In the genomic region with DNA sequence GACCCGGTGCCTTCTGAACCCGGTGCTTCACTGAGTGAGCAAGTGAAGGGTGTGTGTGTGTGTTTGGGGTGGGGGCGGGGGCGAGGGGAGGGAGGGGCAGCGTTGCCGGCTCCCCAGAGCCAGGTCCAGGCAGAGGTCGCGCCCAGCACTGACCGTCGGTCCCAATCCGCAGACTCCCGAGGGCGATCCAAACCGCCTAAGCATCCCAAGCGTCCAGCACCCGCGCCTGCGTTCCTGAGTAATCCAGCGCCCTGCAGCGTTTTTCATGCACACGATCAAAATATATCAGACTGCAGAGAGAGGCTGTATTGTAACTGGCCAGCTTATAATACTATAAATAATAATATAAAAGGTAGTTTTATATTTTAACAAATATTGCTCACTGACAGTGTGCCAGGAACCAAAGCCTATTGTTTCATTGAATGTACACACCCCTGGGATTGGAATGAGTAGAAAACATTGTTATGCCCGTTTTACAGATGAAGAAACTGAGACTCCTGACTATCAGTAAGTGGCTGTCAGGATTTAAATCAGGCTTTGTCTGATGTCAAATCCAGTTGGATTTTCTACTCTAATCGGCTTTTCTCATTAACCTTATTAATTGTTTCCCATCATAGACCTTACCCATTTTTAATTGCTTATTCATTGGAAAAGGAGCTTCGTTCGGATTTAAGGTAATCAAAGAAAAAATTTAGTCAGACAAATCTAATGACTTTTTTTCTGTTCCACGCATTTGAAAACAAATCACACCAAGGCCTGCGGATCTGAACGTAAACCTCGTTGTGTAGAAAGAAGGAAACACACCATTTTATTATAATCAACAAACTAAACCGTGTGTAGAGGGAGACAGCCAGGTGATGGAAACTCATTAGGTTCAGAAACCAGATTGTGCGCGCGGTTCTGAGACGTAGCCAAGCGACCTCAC, we compare ENCODE assay signal across 9 cellular contexts. TPM values are rescaled to one million over a fixed set of nuclear protein-coding genes. Genes with fewer than 3 reads are reported as not detected.
DNase-seq lines count a peak whose midpoint lies in the region; ATAC-seq, FAIRE-seq and TF ChIP-seq lines count a peak whose summit lies in the region.
"Had no signal": no experiment of that assay in that cellular context is flagged by ENCODE, and none has a peak within 500 bp of the region (broad histone marks: within the 10 kb centered on the region; RNA-seq: fewer than 3 reads in every experiment).

No MANE protein-coding gene starts in this region.

- peak overlapping the region; percentile 62 for H3K4me3 Mint-ChIP-seq in activated CD8-positive, alpha-beta T cell treated with anti-CD3 and anti-CD28 coated beads, Interleukin-2, amount 10 ng/mL, durations not matched to agents 7 days and 5 days
- peak overlapping the region; percentile 69 to 89 (median 78) for H3K4me3 Mint-ChIP-seq in naive B cell

- peaks cover 32% of the 10 kb centered on the region for H3K4me1 Mint-ChIP-seq in activated CD8-positive, alpha-beta T cell treated with anti-CD3 and anti-CD28 coated beads, Interleukin-2, amount 10 ng/mL, durations not matched to agents 7 days and 5 days (ENCODE audit: low read depth)
- peaks cover 27 to 35% (median 35%) of the 10 kb centered on the region in 3 donors for H3K4me1 Mint-ChIP-seq in naive B cell

- no peaks in the 10 kb centered on the region for H3K9me3 ChIP-seq in HCT116 (ENCODE audit: control insufficient read depth in 1 of 2, insufficient read depth in 1 of 2, low read depth in 1 of 2, low read length in 2 of 2)

- peak overlapping the region; percentile 43 to 59 for H3K4me3 ChIP-seq in HCT116 (replicated peaks in 1 of 2; ENCODE audit: low read depth in 1 of 2, low read length in 2 of 2)

- H3K27ac Mint-ChIP-seq in activated CD8-positive, alpha-beta T cell treated with anti-CD3 and anti-CD28 coated beads, Interleukin-2, amount 10 ng/mL, durations not matched to agents 7 days and 5 days = no peak overlapping the region
- H3K27ac Mint-ChIP-seq in naive B cell = peak overlapping the region in 3 of 6 donors; percentile 38 to 94 (median 53)

- peak overlapping the region; percentile 76 for H2AFZ ChIP-seq in HCT116 (ENCODE audit: low read depth, low read length, poor library complexity, severe bottlenecking)

- intact Hi-C loops in HCT116 (cut with micrococcal nuclease) = loop anchor here (1.0 to 10.0 kb wide), 3 partner anchors 144 to 704 kb away; no protein-coding TSS in a partner anchor

- no peaks in the 10 kb centered on the region for H3K27me3 ChIP-seq in HCT116 (ENCODE audit: insufficient read depth, low read length)

- TF ChIP-seq CTCF in D721Med (IDR thresholded peaks at IDR 0.05; ENCODE audit: insufficient read depth, missing control alignments) (no peak), HCT116 (IDR thresholded peaks at IDR 0.05 in 2 of 3, conservative IDR thresholded peaks at IDR 0.05 in 1 of 3; ENCODE audit: borderline replicate concordance in 1 of 3, insufficient read depth in 1 of 3, low read depth in 2 of 3, low read length in 2 of 3) (no peak)

- peaks cover 5% of the 10 kb centered on the region for H3K36me3 Mint-ChIP-seq in activated CD8-positive, alpha-beta T cell treated with anti-CD3 and anti-CD28 coated beads, Interleukin-2, amount 10 ng/mL, durations not matched to agents 7 days and 5 days (ENCODE audit: low read depth)
- peaks cover 0 to 14% of the 10 kb centered on the region in 2 donors for H3K36me3 Mint-ChIP-seq in naive B cell

- no peaks in the 10 kb centered on the region for H3K9me2 ChIP-seq in HCT116 (ENCODE audit: insufficient read depth)

- no peaks in the 10 kb centered on the region for H4K20me1 ChIP-seq in HCT116 (ENCODE audit: insufficient read depth)

- RAD21 ChIA-PET in HCT116 (lab: Charles Lee; ENCODE audit: low non-redundant PET in 1 of 2, low total read pairs in 2 of 2, uncharacterized antibody in 2 of 2, unreplicated experiment in 2 of 2) = interaction anchor here (0.6 to 1.6 kb wide), 3 partner anchors 106 to 696 kb away, joined by 3 to 5 read pairs (median 5); no protein-coding TSS in a partner anchor

- TF ChIP-seq RAD21 in HCT116 (IDR thresholded peaks at IDR 0.05; ENCODE audit: low read depth) = no peak

- POLR2A ChIA-PET in HCT116 (lab: Charles Lee) = no interaction called here
- POLR2A ChIA-PET in activated CD8-positive, alpha-beta T cell treated with anti-CD3 and anti-CD28 coated beads, Interleukin-2, amount 10 ng/mL, durations not matched to agents 7 days and 5 days (lab: Charles Lee) = no interaction called here

- no peak overlapping the region for H3K27ac ChIP-seq in HCT116 (ENCODE audit: low read depth, low read length)

- FAIRE-seq in D721Med (lab: Jason Lieb, UNC) = peak; percentile 16

- CTCF ChIA-PET in HCT116 (lab: Charles Lee) = interaction anchor here (0.6 to 1.7 kb wide), 3 partner anchors 143 to 703 kb away, joined by 3 to 10 read pairs (median 4); no protein-coding TSS in a partner anchor
- CTCF ChIA-PET in activated CD8-positive, alpha-beta T cell treated with anti-CD3 and anti-CD28 coated beads, Interleukin-2, amount 10 ng/mL, durations not matched to agents 7 days and 5 days (lab: Charles Lee) = interaction anchor here (0.6 to 1.3 kb wide), 6 partner anchors 18 to 837 kb away, joined by 3 to 5 read pairs (median 3); no protein-coding TSS in a partner anchor

- BruUV-seq in HCT116 (replicated peaks; lab: Mats Ljungman, UMichigan) = no TSS peak

- ATAC-seq in HCT116 = peak; percentile 8; the same call in 1 of the 2 replicates
- ATAC-seq in activated CD8-positive, alpha-beta T cell treated with anti-CD3 and anti-CD28 coated beads, Interleukin-2, amount 10 ng/mL, durations not matched to agents 7 days and 5 days = no peak
- no peak for ATAC-seq in naive B cell (ENCODE audit: low read depth in 2 of 2)
- no peak for ATAC-seq in HG02852 (IDR thresholded peaks at IDR 0.05; ENCODE audit: unreplicated experiment)
- ATAC-seq in HG02678 (IDR thresholded peaks at IDR 0.05; ENCODE audit: unreplicated experiment) = no peak
- no peak for ATAC-seq in HG03439 (IDR thresholded peaks at IDR 0.05; ENCODE audit: unreplicated experiment)

- peaks cover 10 to 33% of the 10 kb centered on the region in 2 experiments for H3K4me1 ChIP-seq in HCT116 (ENCODE audit: control insufficient read depth in 1 of 2, insufficient read depth in 2 of 2, low read length in 2 of 2)

- no peak for DNase-seq in D721Med (ENCODE audit: insufficient read length, low spot score)
- DNase-seq in HCT116 (ENCODE audit: low read depth, low spot score) = no peak
- no peak for DNase-seq in activated CD8-positive, alpha-beta T cell treated with anti-CD3 and anti-CD28 coated beads, Interleukin-2, amount 10 ng/mL, durations not matched to agents 7 days and 5 days
- DNase-seq in naive B cell = no peak
- no peak for DNase-seq in NCI-H2171 (lab: John Stamatoyannopoulos, UW)

- peak overlapping the region; percentile 38 for H3K9ac ChIP-seq in HCT116 (ENCODE audit: low read length)

- H3K4me2 ChIP-seq in HCT116 (ENCODE audit: low read length) = peak overlapping the region; percentile 96

- no peaks in the 10 kb centered on the region for H3K36me3 ChIP-seq in HCT116 (ENCODE audit: control insufficient read depth in 1 of 2, insufficient read depth in 2 of 2, low read length in 2 of 2)

- peaks cover 61% of the 10 kb centered on the region for H3K27me3 Mint-ChIP-seq in activated CD8-positive, alpha-beta T cell treated with anti-CD3 and anti-CD28 coated beads, Interleukin-2, amount 10 ng/mL, durations not matched to agents 7 days and 5 days (ENCODE audit: low read depth)
- H3K27me3 Mint-ChIP-seq in naive B cell = peaks cover 63 to 82% (median 74%) of the 10 kb centered on the region in 3 donors

- H3K9me3 Mint-ChIP-seq in activated CD8-positive, alpha-beta T cell treated with anti-CD3 and anti-CD28 coated beads, Interleukin-2, amount 10 ng/mL, durations not matched to agents 7 days and 5 days (ENCODE audit: insufficient read depth) = no peaks in the 10 kb centered on the region
- peaks cover 0 to 39% (median 17%) of the 10 kb centered on the region in 7 donors for H3K9me3 Mint-ChIP-seq in naive B cell

- no peak for TF ChIP-seq POLR2A in HCT116 (IDR thresholded peaks at IDR 0.05; ENCODE audit: borderline replicate concordance, extremely low read depth, insufficient read depth, insufficient read length)

- no peaks in the 10 kb centered on the region for H3K79me2 ChIP-seq in HCT116 (ENCODE audit: insufficient read depth, low read length)

TF ChIP-seq in HCT116, 20 proteins besides CTCF, POLR2A, EP300 and RAD21:
- TF ChIP-seq SP1 (IDR thresholded peaks at IDR 0.05; ENCODE audit: low read depth) (no peak), JUND (IDR thresholded peaks at IDR 0.05) (no peak), TCF7L2 (IDR thresholded peaks at IDR 0.05; ENCODE audit: borderline replicate concordance, extremely low read depth, insufficient read depth, insufficient read length) (no peak), EZH2phosphoT487 (IDR thresholded peaks at IDR 0.05; ENCODE audit: borderline replicate concordance) (no peak)
- TF ChIP-seq, protein P1, sequence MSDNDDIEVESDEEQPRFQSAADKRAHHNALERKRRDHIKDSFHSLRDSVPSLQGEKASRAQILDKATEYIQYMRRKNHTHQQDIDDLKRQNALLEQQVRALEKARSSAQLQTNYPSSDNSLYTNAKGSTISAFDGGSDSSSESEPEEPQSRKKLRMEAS (IDR thresholded peaks at IDR 0.05) = peak; percentile 23; the same call in 1 of the 2 replicates

RNA-seq across cellular contexts. Expression of a gene that starts 4.0 kb away (rescaled TPM):
- total RNA-seq in HCT116 (2021; ENCODE audit: unreplicated experiment) = 1.4 TPM
- 0.45 and 0.75 TPM in 2 replicates for polyA plus RNA-seq in HCT116 (2012)
- not detected for total RNA-seq in activated CD8-positive, alpha-beta T cell treated with anti-CD3 and anti-CD28 coated beads, Interleukin-2, amount 10 ng/mL, durations not matched to agents 7 days and 5 days
- polyA plus RNA-seq in naive B cell (ENCODE audit: low read depth in 6 of 6) = not detected
- total RNA-seq: glomerular endothelial cell had no signal
